12 cellular contexts compared by ENCODE assay signal in the genomic region with DNA sequence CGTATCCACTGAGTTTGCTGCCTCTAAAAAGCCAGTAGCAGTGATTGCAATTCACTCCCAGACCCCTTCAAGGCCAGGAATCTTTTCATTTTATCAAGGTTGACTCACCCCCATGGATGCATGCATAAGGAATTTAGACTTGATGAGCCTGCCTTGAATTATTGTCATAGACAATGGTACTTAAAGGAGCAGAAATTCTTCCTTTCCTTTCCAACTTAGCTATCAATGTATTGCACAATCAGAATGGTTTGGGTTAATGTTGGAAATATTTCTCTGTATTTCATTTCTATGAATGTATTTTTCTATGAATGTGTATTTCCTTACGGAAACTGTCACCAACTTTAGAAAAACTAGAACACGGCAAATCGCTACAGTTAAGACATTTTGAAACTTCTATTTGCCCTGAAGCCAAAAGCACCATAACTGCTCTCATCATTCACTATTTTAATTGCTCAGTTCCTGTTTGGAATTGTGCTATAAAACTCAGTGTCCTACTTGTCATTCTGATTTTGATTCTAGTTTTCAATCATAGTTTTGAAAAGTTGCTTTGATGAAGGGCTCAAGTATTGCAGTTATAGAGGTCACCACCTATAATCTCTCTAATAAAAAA.
A peak's percentile ranks its signal among the peaks of the same experiment; 100 is the strongest.
DNase-seq lines count a peak whose midpoint lies in the region; ATAC-seq, FAIRE-seq and TF ChIP-seq lines count a peak whose summit lies in the region.
"Had no signal": no experiment of that assay in that cellular context is flagged by ENCODE, and none has a peak within 500 bp of the region (broad histone marks: within the 10 kb centered on the region; RNA-seq: fewer than 3 reads in every experiment).

No MANE protein-coding gene starts in this region.

- TF ChIP-seq RAD21 in H1 (IDR thresholded peaks at IDR 0.05 in 1 of 2, conservative IDR thresholded peaks at IDR 0.05 in 1 of 2; ENCODE audit: low read depth in 2 of 2, low read length in 2 of 2), result no peak

- H3K36me3 ChIP-seq in H1 (ENCODE audit: control insufficient read depth in 2 of 4, insufficient read depth in 4 of 4, low read length in 3 of 4), result no peaks in the 10 kb centered on the region
- H3K36me3 ChIP-seq in tibial artery, result no peaks in the 10 kb centered on the region
- H3K36me3 ChIP-seq: MG63 had no signal

- H4K91ac ChIP-seq in H1 (replicated peaks; ENCODE audit: insufficient read length, low read length), result no peak overlapping the region

- no peaks in the 10 kb centered on the region for H3K79me1 ChIP-seq in H1 (ENCODE audit: low read depth, low read length)

- no peak overlapping the region for H2BK15ac ChIP-seq in H1 (ENCODE audit: low read length)

- no peak overlapping the region for H3K14ac ChIP-seq in H1 (ENCODE audit: insufficient read length)

- TF ChIP-seq CTCF in H1 (IDR thresholded peaks at IDR 0.05; ENCODE audit: control extremely low read depth in 1 of 3, insufficient read depth in 1 of 3, low read depth in 1 of 3, low read length in 3 of 3) (no peak), omental fat pad (IDR thresholded peaks at IDR 0.05) (no peak), GM20000 (IDR thresholded peaks at IDR 0.05; ENCODE audit: extremely low read depth, missing control alignments) (no peak), tibial artery (IDR thresholded peaks at IDR 0.05) (no peak)

- no peak overlapping the region for H3K23ac ChIP-seq in H1 (ENCODE audit: insufficient read length)

- H3K9me3 ChIP-seq in H1 (ENCODE audit: insufficient read depth in 2 of 2, low read depth in 1 of 2, low read length in 1 of 2), result no peaks in the 10 kb centered on the region; a peak in 1 of 4 replicates
- H3K9me3 ChIP-seq in tibial artery, result no peaks in the 10 kb centered on the region
- H3K9me3 ChIP-seq: MG63 had no signal

- no peak overlapping the region for H3K56ac ChIP-seq in H1 (replicated peaks; ENCODE audit: insufficient read length, low read depth, low read length)

- peak; percentile 48 for ATAC-seq in omental fat pad (ENCODE audit: low FRiP score)
- ATAC-seq: right cardiac atrium had no signal

- 96% methylated on average over 4 of the region's 4 CpGs; no CpG with 5 or more reads in 1 of the 2 experiments for WGBS in H1 (ENCODE audit: extremely low coverage in 1 of 2, insufficient coverage in 1 of 2, insufficient read length in 1 of 2, insufficient replicate concordance in 2 of 2, low coverage in 1 of 2, low lambda C conversion rate in 2 of 2, missing lambda C conversion rate in 1 of 2), 2 experiments

- H3K27me3 ChIP-seq in H1 (replicated peaks in 1 of 4; ENCODE audit: control insufficient read depth in 3 of 4, extremely low read depth in 1 of 4, insufficient read depth in 3 of 4, low read length in 3 of 4), result no peaks in the 10 kb centered on the region
- H3K27me3 ChIP-seq in tibial artery, result no peaks in the 10 kb centered on the region
- H3K27me3 ChIP-seq: MG63 had no signal

- no peak overlapping the region for H3K9ac ChIP-seq in H1 (replicated peaks in 1 of 4; ENCODE audit: extremely low read depth in 1 of 4, low read depth in 3 of 4, low read length in 3 of 4)

- H3K4me2 ChIP-seq in H1 (ENCODE audit: insufficient read depth in 1 of 2, low read depth in 2 of 2, low read length in 2 of 2), result no peak overlapping the region

- H4K5ac ChIP-seq in H1 (ENCODE audit: insufficient read length, low read depth, low read length), result no peak overlapping the region

- DNase-seq in Daoy (ENCODE audit: low read depth), result peak; percentile 7
- peak; percentile 9 for DNase-seq in RKO (ENCODE audit: low spot score)
- DNase-seq in H1 (ENCODE audit: low read depth in 1 of 2, low spot score in 2 of 2), result no peak
- no peak for DNase-seq in omental fat pad (ENCODE audit: low spot score)
- no peak for DNase-seq in NOMO-1 (lab: John Stamatoyannopoulos, UW; ENCODE audit: unreplicated experiment in 2 of 2)
- no peak for DNase-seq in GM20000 (ENCODE audit: low spot score)
- DNase-seq in tibial artery, result no peak
- DNase-seq in RPMI8226, result no peak
- DNase-seq: activated naive CD4-positive, alpha-beta T cell; COR-L47; MG63; right cardiac atrium had no signal

- no peak overlapping the region for H2AK5ac ChIP-seq in H1 (ENCODE audit: low read depth, low read length)

- no peaks in the 10 kb centered on the region for H3K79me2 ChIP-seq in H1 (ENCODE audit: control insufficient read depth in 1 of 2, insufficient read depth in 2 of 2, low read length in 2 of 2)

- H2BK120ac ChIP-seq in H1 (replicated peaks; ENCODE audit: low read depth, low read length), result no peak overlapping the region

- no peak overlapping the region for H4K8ac ChIP-seq in H1 (ENCODE audit: extremely low read depth, insufficient read depth, low read length)

- H2BK20ac ChIP-seq in H1 (ENCODE audit: low read length), result no peak overlapping the region

- H4K20me1 ChIP-seq in H1 (replicated peaks in 1 of 2; ENCODE audit: control insufficient read depth in 1 of 2, insufficient read depth in 2 of 2, low read length in 2 of 2), result no peaks in the 10 kb centered on the region

- H3K23me2 ChIP-seq in H1 (ENCODE audit: low read depth, low read length), result no peaks in the 10 kb centered on the region

- TF ChIP-seq POLR2A in H1 (IDR thresholded peaks at IDR 0.05; ENCODE audit: control extremely low read depth in 1 of 2, low read depth in 2 of 2, low read length in 2 of 2), result no peak

- FAIRE-seq in H1 (lab: Jason Lieb, UNC), result no peak

- no peak overlapping the region for H3K4ac ChIP-seq in H1 (replicated peaks; ENCODE audit: insufficient read length, low read depth, low read length)

- CTCF ChIA-PET in H1 (lab: Charles Lee; ENCODE audit: partially characterized antibody), result interaction anchor here (1.4 kb wide), 1 partner anchor 13 kb away, joined by 3 read pairs; no protein-coding TSS in a partner anchor

- H3K4me3 ChIP-seq in H1 (ENCODE audit: extremely low read depth in 1 of 4, insufficient read depth in 2 of 4, low read depth in 3 of 4, low read length in 4 of 4) (no peak overlapping the region), tibial artery (no peak overlapping the region)
- H3K4me3 ChIP-seq: MG63 had no signal

- POLR2A ChIA-PET in H1 (lab: Charles Lee; ENCODE audit: partially characterized antibody), result no interaction called here

- H3K27ac ChIP-seq in H1 (ENCODE audit: low read depth, low read length) (no peak overlapping the region), tibial artery (no peak overlapping the region)

- no peak overlapping the region for H2BK5ac ChIP-seq in H1 (ENCODE audit: low read depth, low read length)

- no peak overlapping the region for H3K18ac ChIP-seq in H1 (ENCODE audit: extremely low read depth, low read length)

- no peak overlapping the region for H2AFZ ChIP-seq in H1 (ENCODE audit: low read length)

- no peak for TF ChIP-seq EP300 in H1 (IDR thresholded peaks at IDR 0.05; ENCODE audit: borderline replicate concordance in 1 of 2, low read depth in 2 of 2, low read length in 2 of 2)

- H3K4me1 ChIP-seq in H1 (replicated peaks in 1 of 4; ENCODE audit: control insufficient read depth in 3 of 4, insufficient read depth in 4 of 4, low read length in 3 of 4), result peaks cover 0 to 4% (median 0%) of the 10 kb centered on the region in 4 experiments; a peak in 1 of 7 replicates
- no peaks in the 10 kb centered on the region for H3K4me1 ChIP-seq in tibial artery

- intact Hi-C loops in tibial artery (cut with DNase I; ENCODE audit: low total_unique reads), result no loop called here

- no peak overlapping the region for H2BK12ac ChIP-seq in H1 (ENCODE audit: low read depth, low read length)

TF ChIP-seq in H1, 55 proteins besides CTCF, POLR2A, EP300 and RAD21:
- TF ChIP-seq CHD1 (IDR thresholded peaks at IDR 0.05; ENCODE audit: low read depth, low read length) (no peak), CEBPB (IDR thresholded peaks at IDR 0.05; ENCODE audit: low read depth, low read length) (peak; percentile 42; the same call in 1 of the 2 replicates)

Comparison
In these comparisons a context has a peak if more than half of its experiments do, and no peak if none do; other contexts are left out.
1. DNase-seq: peak in Daoy (single experiment) and RKO (single experiment); none in H1 (0 of 2), omental fat pad (single experiment), NOMO-1 (0 of 2), GM20000 (single experiment), tibial artery (0 of 2) and RPMI8226 (single experiment).